ENCODE assay signal across 8 cellular contexts in the genomic region with DNA sequence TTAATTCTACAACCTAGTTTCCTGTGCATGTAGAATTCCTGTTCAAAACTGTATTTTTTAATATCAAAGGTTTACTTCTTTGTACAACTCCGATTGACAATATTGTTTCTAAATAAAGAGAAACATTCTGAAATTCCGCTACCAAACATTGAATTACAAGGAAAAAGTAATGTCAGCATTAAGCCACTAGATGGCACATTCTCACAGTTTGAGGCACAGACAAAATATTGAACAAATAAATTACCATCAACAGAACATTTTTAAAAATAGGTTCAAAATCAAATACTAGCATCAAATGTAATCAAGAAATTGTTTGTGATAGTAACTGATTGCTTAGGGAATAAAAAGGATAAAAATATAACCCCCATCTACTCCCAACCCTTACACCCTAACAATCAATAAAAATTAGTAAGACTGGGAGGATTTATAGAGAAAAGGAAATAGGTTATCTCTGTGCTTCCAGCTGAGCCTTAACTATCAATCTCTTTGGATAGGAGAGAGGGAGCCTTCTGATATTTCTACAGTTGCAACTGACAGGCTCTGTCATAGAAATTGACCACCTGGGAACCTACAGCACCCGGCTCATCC.
DNase-seq lines count a peak whose midpoint lies in the region; ATAC-seq and TF ChIP-seq lines count a peak whose summit lies in the region.

No MANE protein-coding gene starts in this region.

- H3K27ac Mint-ChIP-seq in CD14-positive monocyte = no peak overlapping the region
- H3K27ac Mint-ChIP-seq in H9 = no peak overlapping the region

- no peaks in the 10 kb centered on the region for H3K36me3 ChIP-seq in gastrocnemius medialis

- H3K18ac ChIP-seq in H9 (ENCODE audit: insufficient read length, low read depth, low read length) = no peak overlapping the region

- peaks cover 11% of the 10 kb centered on the region; the same call in 1 of the 2 replicates for H3K4me1 ChIP-seq in H9 (ENCODE audit: insufficient read depth, low read length)
- no peaks in the 10 kb centered on the region for H3K4me1 ChIP-seq in gastrocnemius medialis

- intact Hi-C loops in CD14-positive monocyte (cut with micrococcal nuclease) (loop anchor here (5.0 kb wide), 1 partner anchor 463 kb away; no protein-coding TSS in a partner anchor), gastrocnemius medialis (cut with DNase I; ENCODE audit: low total_unique reads) (loop anchor here (2.0 kb wide), 1 partner anchor 459 kb away; no protein-coding TSS in a partner anchor)

- H3K27ac ChIP-seq in H9 (ENCODE audit: insufficient read length, low read depth, low read length) = no peak overlapping the region
- H3K27ac ChIP-seq in gastrocnemius medialis = no peak overlapping the region

- H3K27me3 Mint-ChIP-seq in CD14-positive monocyte (ENCODE audit: low read depth in 3 of 3) (peaks cover 14 to 21% (median 16%) of the 10 kb centered on the region in 3 donors), H9 (ENCODE audit: low read depth) (no peaks in the 10 kb centered on the region; the same call in 1 of the 2 replicates)

- H3K79me2 ChIP-seq in H9 (ENCODE audit: insufficient read depth, low read length) = no peaks in the 10 kb centered on the region

- no peak overlapping the region for H2BK20ac ChIP-seq in H9 (ENCODE audit: low read depth, low read length, poor library complexity, severe bottlenecking)

- no peak overlapping the region for H3K4me3 ChIP-seq in gastrocnemius medialis

- H3K4me3 Mint-ChIP-seq in CD14-positive monocyte (no peak overlapping the region), H9 (no peak overlapping the region)

- H3K9me3 ChIP-seq in H9 (ENCODE audit: control insufficient read depth, low read depth, low read length) = no peaks in the 10 kb centered on the region
- no peaks in the 10 kb centered on the region for H3K9me3 ChIP-seq in gastrocnemius medialis

- TF ChIP-seq CTCF in CD14-positive monocyte (IDR thresholded peaks at IDR 0.05) (peak; percentile 79), H9 (conservative IDR thresholded peaks at IDR 0.05) (peak; percentile 90), gastrocnemius medialis (IDR thresholded peaks at IDR 0.05 in 4 of 5, conservative IDR thresholded peaks at IDR 0.05 in 1 of 5) (peak; percentile 36 to 78 (median 62))

- no peak overlapping the region for H2BK5ac ChIP-seq in H9 (ENCODE audit: insufficient read length, low read length)

- H3K9ac ChIP-seq in H9 (ENCODE audit: extremely low read depth, insufficient read length, low read length) = no peak overlapping the region

- no peak overlapping the region for H2BK15ac ChIP-seq in H9 (ENCODE audit: low read depth, low read length)

- H3T11ph ChIP-seq in H9 (ENCODE audit: low read length) = no peak overlapping the region

- no peaks in the 10 kb centered on the region for H3K79me1 ChIP-seq in H9 (ENCODE audit: insufficient read depth, low read depth, low read length, poor library complexity, severe bottlenecking)

- H3K14ac ChIP-seq in H9 (ENCODE audit: insufficient read depth, low read length) = no peak overlapping the region

- in situ Hi-C loops in gastrocnemius medialis (cut with MboI; ENCODE audit: low sequenced_read_pairs in 4 of 4) = loop anchor here in 2 of 4 donors (10.0 kb wide), 1 partner anchor 461 kb away; no protein-coding TSS in a partner anchor

- no peak overlapping the region for H3K4ac ChIP-seq in H9 (ENCODE audit: low read depth, low read length)

- no peak overlapping the region for H2AFZ ChIP-seq in H9 (ENCODE audit: low read length)

- no peak overlapping the region for H2BK120ac ChIP-seq in H9 (ENCODE audit: low read depth, low read length, poor library complexity, severe bottlenecking)

- H4K20me1 ChIP-seq in H9 (ENCODE audit: control insufficient read depth, insufficient read depth, insufficient read length) = no peaks in the 10 kb centered on the region

- H4K8ac ChIP-seq in H9 (replicated peaks; ENCODE audit: insufficient read length, low read depth, low read length) = no peak overlapping the region

- no peak for TF ChIP-seq POLR2A in gastrocnemius medialis (IDR thresholded peaks at IDR 0.05)

- H2AK5ac ChIP-seq in H9 (ENCODE audit: insufficient read length, low read length) = no peak overlapping the region

- no peaks in the 10 kb centered on the region for H3K36me3 Mint-ChIP-seq in CD14-positive monocyte
- H3K36me3 Mint-ChIP-seq in H9 (ENCODE audit: insufficient read depth in 1 of 3, low read depth in 3 of 3) = no peaks in the 10 kb centered on the region; a peak in 1 of 7 replicates

- H3K23ac ChIP-seq in H9 (ENCODE audit: insufficient read length, low read depth, low read length) = no peak overlapping the region

- ATAC-seq in gastrocnemius medialis (no peak), GM21526 (IDR thresholded peaks at IDR 0.05; ENCODE audit: low FRiP score, unreplicated experiment) (no peak), HG02870 (IDR thresholded peaks at IDR 0.05; ENCODE audit: unreplicated experiment) (no peak), GM21515 (IDR thresholded peaks at IDR 0.05; ENCODE audit: unreplicated experiment) (no peak)

- no peaks in the 10 kb centered on the region for H3K9me3 Mint-ChIP-seq in CD14-positive monocyte
- no peaks in the 10 kb centered on the region for H3K9me3 Mint-ChIP-seq in H9

- no peak overlapping the region for H4K5ac ChIP-seq in H9 (ENCODE audit: insufficient read length, low read depth, low read length)

- DNase-seq in CD14-positive monocyte (ENCODE audit: low spot score) (no peak), H9 (no peak), RKO (ENCODE audit: low spot score) (peak; percentile 63), fibroblast of gingiva (ENCODE audit: low read depth) (peak; percentile 9), gastrocnemius medialis (no peak)

- no peak overlapping the region for H4K91ac ChIP-seq in H9 (ENCODE audit: insufficient read length, low read depth, low read length)

- no peak overlapping the region for H3K56ac ChIP-seq in H9 (ENCODE audit: insufficient read length, low read depth, low read length)

- H3K4me1 Mint-ChIP-seq in CD14-positive monocyte (peaks cover 2% of the 10 kb centered on the region), H9 (peaks cover 30 to 32% of the 10 kb centered on the region in 2 experiments)

- no peaks in the 10 kb centered on the region for H3K23me2 ChIP-seq in H9 (ENCODE audit: insufficient read length, low read depth, low read length, poor library complexity, severe bottlenecking)

- no CpG with 5 or more reads among the region's 3 CpGs for WGBS in H9 (ENCODE audit: extremely low coverage, insufficient read length, low lambda C conversion rate)

- H3K27me3 ChIP-seq in H9 (ENCODE audit: insufficient read depth, low read length) (no peaks in the 10 kb centered on the region), gastrocnemius medialis (peaks cover 0 to 12% (median 0%) of the 10 kb centered on the region in 3 donors)

- H2BK12ac ChIP-seq in H9 (ENCODE audit: insufficient read length, low read depth, low read length) = no peak overlapping the region

- no peak overlapping the region for H3K4me2 ChIP-seq in H9 (ENCODE audit: insufficient read depth, insufficient read length, low read length)

Comparison
In these comparisons a context has a peak if more than half of its experiments do, and no peak if none do; other contexts are left out.
1. DNase-seq: peak in RKO (single experiment) and fibroblast of gingiva (single experiment); none in CD14-positive monocyte (single experiment), H9 (single experiment) and gastrocnemius medialis (0 of 2).
2. Peak in every context shown above with its lines, with median percentiles within 50 percentile points of each other: CTCF ChIP-seq.